In genomic region chr9:119137479-119137878, GRCh38 we compare ENCODE assay signal across 22 cellular contexts.
"Had no signal": no experiment of that assay in that cellular context is flagged by ENCODE, and none has a peak within 500 bp of the region (broad histone marks: within the 10 kb centered on the region; RNA-seq: fewer than 3 reads in every experiment).

No MANE protein-coding gene starts in this region.

- H3K36me3 ChIP-seq: colonic mucosa, esophagus squamous epithelium, heart right ventricle, neutrophil, right lobe of liver, suprapubic skin, transverse colon, upper lobe of right lung, uterus had no signal

- DNase-seq: colonic mucosa; effector CD8-positive, alpha-beta T cell; endodermal cell; erythroblast; esophagus squamous epithelium; foreskin melanocyte; glutamatergic neuron; heart right ventricle; hippocampal formation; natural killer cell; right lobe of liver; small intestine; stimulated activated CD4-positive, alpha-beta T cell treated with anti-CD3 and anti-CD28 coated beads, Interleukin-15, amount 100 ng/mL, for 24 hours; stimulated activated CD4-positive, alpha-beta T cell treated with anti-CD3 and anti-CD28 coated beads, Interleukin-2, amount 100 ng/mL, for 48 hours; stimulated activated naive B cell treated with anti-CD40 and anti-IgM and Interleukin-4, amounts not matched to agents 10 μg/mL and 1 μg/mL and 100 μg/mL, for 72 hours; transverse colon; upper lobe of right lung; uterus had no signal

- H3K4me3 ChIP-seq: colonic mucosa, esophagus squamous epithelium, heart right ventricle, lung, right lobe of liver, suprapubic skin, transverse colon, upper lobe of right lung, uterus had no signal

- H3K27me3 ChIP-seq: colonic mucosa, esophagus squamous epithelium, heart right ventricle, neutrophil, right lobe of liver, suprapubic skin, transverse colon, upper lobe of right lung, uterus had no signal

- H3K27ac ChIP-seq: colonic mucosa, esophagus squamous epithelium, heart right ventricle, neutrophil, parathyroid adenoma, right lobe of liver, suprapubic skin, transverse colon, upper lobe of right lung, uterus had no signal

- H3K4me1 ChIP-seq: colonic mucosa, esophagus squamous epithelium, heart right ventricle, parathyroid adenoma, right lobe of liver, suprapubic skin, transverse colon, upper lobe of right lung, uterus had no signal

- H3K9me3 ChIP-seq: colonic mucosa, esophagus squamous epithelium, heart right ventricle, neutrophil, right lobe of liver, suprapubic skin, transverse colon, upper lobe of right lung, uterus had no signal
